9 cellular contexts compared by ENCODE assay signal in genomic region chr15:51037474-51037873, GRCh38. TPM values are rescaled to one million over a fixed set of nuclear protein-coding genes. Genes with fewer than 3 reads are reported as not detected.
DNase-seq lines count a peak whose midpoint lies in the region; TF ChIP-seq lines count a peak whose summit lies in the region.
"Not testable (repeated sequence)": the region's sequence is repeated elsewhere in the genome, so short reads cannot be mapped to it uniquely, and the experiment has no call there.
"Had no signal": no experiment of that assay in that cellular context is flagged by ENCODE, and none has a peak within 500 bp of the region (broad histone marks: within the 10 kb centered on the region; RNA-seq: fewer than 3 reads in every experiment).

No MANE protein-coding gene starts in this region.

- not testable (repeated sequence) for TF ChIP-seq CTCF in colonic mucosa (IDR thresholded peaks at IDR 0.05); nephron progenitor cell (IDR thresholded peaks at IDR 0.05)

- H3K36me3 ChIP-seq in NT2/D1 (ENCODE audit: insufficient read depth, insufficient read length, low read length); colonic mucosa; iPS-18a (ENCODE audit: control insufficient read depth, low read depth, low read length): not testable (repeated sequence)

- intact Hi-C loops in colonic mucosa (cut with DNase I), result not testable (repeated sequence)

- peaks cover 15% of the 10 kb centered on the region for H3K36me3 Mint-ChIP-seq in nephron progenitor cell (ENCODE audit: low read depth)

- H3K4me1 Mint-ChIP-seq in nephron progenitor cell, result peaks cover 14% of the 10 kb centered on the region

- peaks cover 20% of the 10 kb centered on the region for H3K9me3 Mint-ChIP-seq in nephron progenitor cell

- peak overlapping the region; percentile 32 for H3K9ac ChIP-seq in NT2/D1 (ENCODE audit: insufficient read length, low read depth)
- H3K9ac ChIP-seq in colonic mucosa (ENCODE audit: low read depth in 2 of 2, low read length in 2 of 2), result not testable (repeated sequence)
- peak overlapping the region; percentile 1 for H3K9ac ChIP-seq in iPS-18a (ENCODE audit: low read length)

- peak overlapping the region; percentile 73 for H3K4me3 Mint-ChIP-seq in nephron progenitor cell

- peaks cover 19% of the 10 kb centered on the region; the same call in 1 of the 2 replicates for H3K9me3 ChIP-seq in NT2/D1 (ENCODE audit: insufficient read depth, low read length)
- H3K9me3 ChIP-seq in colonic mucosa; iPS-18a (ENCODE audit: control insufficient read depth, low read depth, low read length): not testable (repeated sequence)

- peak; percentile 14 for DNase-seq in DMS53 (lab: John Stamatoyannopoulos, UW)
- peak; percentile 48 for DNase-seq in HT-29 (ENCODE audit: low spot score)
- DNase-seq in NCI-H345 (lab: John Stamatoyannopoulos, UW), result peak; percentile 31
- DNase-seq in NT2/D1 (ENCODE audit: low read depth, low spot score); colonic mucosa; nephron progenitor cell: not testable (repeated sequence)

- not testable (repeated sequence) for H3K27me3 ChIP-seq in NT2/D1 (ENCODE audit: insufficient read depth, insufficient read length); colonic mucosa; iPS-18a (ENCODE audit: control insufficient read depth, insufficient read depth, low read length)

- not testable (repeated sequence) for H3K27ac Mint-ChIP-seq in nephron progenitor cell

- not testable (repeated sequence) for H3K27me3 Mint-ChIP-seq in nephron progenitor cell (ENCODE audit: low read depth, poor library complexity)

- peak overlapping the region; percentile 51 for H3K4me3 ChIP-seq in NT2/D1 (ENCODE audit: insufficient read length, low read depth)
- H3K4me3 ChIP-seq in colonic mucosa, result peak overlapping the region; percentile 5
- H3K4me3 ChIP-seq in iPS-18a (ENCODE audit: low read length), result peak overlapping the region; percentile 52

- not testable (repeated sequence) for H3K27ac ChIP-seq in colonic mucosa; iPS-18a (ENCODE audit: low read length)

- not testable (repeated sequence) for H3K4me1 ChIP-seq in NT2/D1 (ENCODE audit: insufficient read depth, insufficient read length); colonic mucosa; iPS-18a (ENCODE audit: control insufficient read depth, low read depth, low read length)

RNA-seq across cellular contexts. Expression of gene TNFAIP8L3, which starts 57.2 kb away (rescaled TPM):
- total RNA-seq in HT-29 (2014; rRNA removed; shearing (Covaris generic)), result 1.1 and 3.6 TPM in 2 replicates
- 1 to 10 TPM; 5.3 to 7.3 TPM for total RNA-seq in colonic mucosa
- total RNA-seq: CD4-positive, CD25-positive, alpha-beta regulatory T cell; SJSA1 had no signal
